20 cellular contexts compared by ENCODE assay signal in the genomic region with DNA sequence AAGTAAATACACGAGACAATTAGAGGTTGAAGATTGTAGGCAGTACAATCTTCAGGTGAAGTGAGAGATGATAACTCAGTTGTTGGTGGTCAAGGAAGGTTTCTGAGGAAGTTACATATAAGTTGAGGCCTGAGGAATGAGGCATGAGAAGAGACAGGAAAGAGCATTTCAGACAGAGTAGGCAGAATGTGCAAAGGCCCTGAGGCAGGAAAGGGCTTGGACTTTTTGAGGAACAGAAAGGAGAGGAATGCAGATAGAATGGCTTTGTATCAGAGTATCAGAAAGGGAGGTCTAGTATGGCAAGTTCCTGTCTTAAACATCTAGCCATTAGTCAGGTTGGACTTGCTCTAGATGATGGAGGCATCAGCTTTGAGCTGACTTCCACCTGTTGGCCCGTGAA.
"Had no signal": no experiment of that assay in that cellular context is flagged by ENCODE, and none has a peak within 500 bp of the region (broad histone marks: within the 10 kb centered on the region; RNA-seq: fewer than 3 reads in every experiment).

No MANE protein-coding gene starts in this region.

- DNase-seq: Karpas-422, KG1, MG63, NCI-H1092, NCI-H1436, NCI-H187, NCI-H2029, NCI-H2081 treated with DMSO at 0.1 percent for 48 hours, NCI-H2171, NCI-H226, NCI-H446, NCI-H510A, NCI-H524 treated with DMSO at 0.1 percent for 48 hours, NCI-H774, Right ventricle myocardium superior, RPMI8226, SIG-M5 had no signal

- H3K27me3 ChIP-seq: MG63, SJSA1 had no signal

- H3K4me3 ChIP-seq: MG63, SJSA1, SK-N-MC had no signal

- FAIRE-seq: RCC 7860 had no signal

- H3K36me3 ChIP-seq: MG63, SJSA1 had no signal

- H3K27ac ChIP-seq: SJSA1, SK-N-MC had no signal

- H3K9me3 ChIP-seq: MG63 had no signal
